ENCODE assay signal across 13 cellular contexts in genomic region chr10:59877191-59877671, GRCh38. TPM values are rescaled to one million over a fixed set of nuclear protein-coding genes. Genes with fewer than 3 reads are reported as not detected.
DNase-seq lines count a peak whose midpoint lies in the region; ATAC-seq, FAIRE-seq and TF ChIP-seq lines count a peak whose summit lies in the region.
"Had no signal": no experiment of that assay in that cellular context is flagged by ENCODE, and none has a peak within 500 bp of the region (broad histone marks: within the 10 kb centered on the region; RNA-seq: fewer than 3 reads in every experiment).

No MANE protein-coding gene starts in this region.

- peaks cover 89% of the 10 kb centered on the region for H3K4me1 Mint-ChIP-seq in activated CD4-positive, alpha-beta T cell treated with anti-CD3 and anti-CD28 coated beads for 36 hours

- DNase-seq in activated CD4-positive, alpha-beta T cell treated with anti-CD3 and anti-CD28 coated beads for 36 hours = peak; percentile 41
- no peak for DNase-seq in activated CD4-positive, alpha-beta T cell treated with anti-CD3 and anti-CD28 coated beads, Interleukin-2, amount 50 U/mL, for 4 hours
- DNase-seq in RWPE2 (ENCODE audit: low spot score) (no peak), endothelial cell of umbilical vein (ENCODE audit: low read depth, low spot score) (peak; percentile 7), trophoblast cell (peak; percentile 56 to 78), MV-4-11 (lab: John Stamatoyannopoulos, UW) (no peak), amygdala (lab: John Stamatoyannopoulos, UW) (no peak), DMS114 treated with DMSO at 0.1 percent for 48 hours (lab: John Stamatoyannopoulos, UW; ENCODE audit: unreplicated experiment) (no peak)
- DNase-seq: 8988T; activated CD4-positive, alpha-beta T cell treated with anti-CD3 and anti-CD28 coated beads, Interleukin-2, amount 50 U/mL, for 1 hour; effector memory CD8-positive, alpha-beta T cell; H7; tibial artery had no signal

- no peak for FAIRE-seq in endothelial cell of umbilical vein (lab: Jason Lieb, UNC)

- H3K27ac Mint-ChIP-seq in activated CD4-positive, alpha-beta T cell treated with anti-CD3 and anti-CD28 coated beads for 36 hours = peak overlapping the region; percentile 79
- H3K27ac Mint-ChIP-seq: effector memory CD8-positive, alpha-beta T cell had no signal

- no peak overlapping the region for H2AFZ ChIP-seq in endothelial cell of umbilical vein (ENCODE audit: low read depth, low read length)
- H2AFZ ChIP-seq in trophoblast cell (ENCODE audit: insufficient read depth, low read length, poor library complexity) = no peak overlapping the region

- no peaks in the 10 kb centered on the region for H3K27me3 ChIP-seq in RWPE2 (ENCODE audit: insufficient read depth, poor library complexity, severe bottlenecking)
- H3K27me3 ChIP-seq in endothelial cell of umbilical vein (ENCODE audit: control insufficient read depth in 2 of 2, insufficient read depth in 2 of 2, low read length in 2 of 2) = no peaks in the 10 kb centered on the region
- no peaks in the 10 kb centered on the region for H3K27me3 ChIP-seq in trophoblast cell (ENCODE audit: insufficient read depth, low read length)
- H3K27me3 ChIP-seq: tibial artery had no signal

- no peak overlapping the region for H3K4me3 ChIP-seq in RWPE2 (ENCODE audit: severe bottlenecking)
- no peak overlapping the region for H3K4me3 ChIP-seq in endothelial cell of umbilical vein (replicated peaks in 1 of 3; ENCODE audit: insufficient read depth in 1 of 3, low read depth in 1 of 3, low read length in 3 of 3)
- H3K4me3 ChIP-seq in trophoblast cell (ENCODE audit: low read depth, low read length) = no peak overlapping the region
- H3K4me3 ChIP-seq: tibial artery had no signal

- no peak overlapping the region for H3K14ac ChIP-seq in trophoblast cell (ENCODE audit: low read length)

- CTCF ChIA-PET in activated CD4-positive, alpha-beta T cell treated with anti-CD3 and anti-CD28 coated beads for 36 hours (lab: Charles Lee) = interaction anchor here (0.9 to 2.0 kb wide), 3 partner anchors 13 to 47 kb away, joined by 4 to 7 read pairs (median 5); partner anchors contain the start of gene CCDC6
- CTCF ChIA-PET in endothelial cell of umbilical vein (lab: Charles Lee) = interaction anchor here (0.8 to 1.0 kb wide), 2 partner anchors 28 to 251 kb away, joined by 3 to 4 read pairs; no protein-coding TSS in a partner anchor

- H3K18ac ChIP-seq in trophoblast cell (ENCODE audit: low read length) = no peak overlapping the region

- H3K9me3 ChIP-seq in RWPE2 (ENCODE audit: severe bottlenecking) (no peaks in the 10 kb centered on the region), endothelial cell of umbilical vein (replicated peaks; ENCODE audit: control insufficient read depth, insufficient read depth, low read length) (no peaks in the 10 kb centered on the region), trophoblast cell (ENCODE audit: insufficient read depth, low read depth, low read length) (no peaks in the 10 kb centered on the region)
- H3K9me3 ChIP-seq: tibial artery had no signal

- H3K4me1 ChIP-seq in RWPE2 (ENCODE audit: insufficient read depth, poor library complexity, severe bottlenecking) (peaks cover 27% of the 10 kb centered on the region), endothelial cell of umbilical vein (ENCODE audit: control insufficient read depth, extremely low read depth, insufficient read depth, low read length) (peaks cover 5% of the 10 kb centered on the region), trophoblast cell (ENCODE audit: control insufficient read depth in 1 of 2, insufficient read depth in 2 of 2, low read length in 2 of 2) (peaks cover 0 to 6% of the 10 kb centered on the region in 2 experiments)

- peaks cover 63% of the 10 kb centered on the region for H3K79me2 ChIP-seq in endothelial cell of umbilical vein (ENCODE audit: control insufficient read depth, insufficient read depth, low read length)
- H3K79me2 ChIP-seq in trophoblast cell (ENCODE audit: control insufficient read depth, insufficient read depth, low read length, poor library complexity) = peaks cover 10% of the 10 kb centered on the region

- TF ChIP-seq POLR2A in endothelial cell of umbilical vein (IDR thresholded peaks at IDR 0.05; ENCODE audit: low read depth, low read length) = no peak

- no peak for TF ChIP-seq CTCF in RWPE2 (IDR thresholded peaks at IDR 0.05; ENCODE audit: poor library complexity, severe bottlenecking)
- TF ChIP-seq CTCF in endothelial cell of umbilical vein (IDR thresholded peaks at IDR 0.05; ENCODE audit: extremely low read depth in 1 of 2, insufficient read depth in 1 of 2, low read depth in 1 of 2, low read length in 2 of 2) = no peak

- no peak overlapping the region for H2AK5ac ChIP-seq in trophoblast cell (ENCODE audit: low read length)

- BruUV-seq in endothelial cell of umbilical vein (replicated peaks; lab: Mats Ljungman, UMichigan) = no TSS peak

- H3K4ac ChIP-seq in trophoblast cell (ENCODE audit: low read depth, low read length) = peak overlapping the region; percentile 80

- no peak overlapping the region for H4K8ac ChIP-seq in trophoblast cell (ENCODE audit: low read depth, low read length)

- ATAC-seq in activated CD4-positive, alpha-beta T cell treated with anti-CD3 and anti-CD28 coated beads for 36 hours = no peak
- ATAC-seq in RWPE2 (ENCODE audit: low read depth) = peak; percentile 64
- ATAC-seq: effector memory CD8-positive, alpha-beta T cell had no signal

- no peak overlapping the region for H3K4me3 Mint-ChIP-seq in activated CD4-positive, alpha-beta T cell treated with anti-CD3 and anti-CD28 coated beads for 36 hours
- H3K4me3 Mint-ChIP-seq: effector memory CD8-positive, alpha-beta T cell had no signal

- no peaks in the 10 kb centered on the region for H3K27me3 Mint-ChIP-seq in activated CD4-positive, alpha-beta T cell treated with anti-CD3 and anti-CD28 coated beads for 36 hours
- H3K27me3 Mint-ChIP-seq: effector memory CD8-positive, alpha-beta T cell had no signal

- peaks cover 1% of the 10 kb centered on the region for H3K79me1 ChIP-seq in trophoblast cell (ENCODE audit: low read length)

- POLR2A ChIA-PET in activated CD4-positive, alpha-beta T cell treated with anti-CD3 and anti-CD28 coated beads for 36 hours (lab: Charles Lee) = interaction anchor here (1.6 kb wide), 1 partner anchor 28 kb away, joined by 5 read pairs; no protein-coding TSS in a partner anchor
- POLR2A ChIA-PET in endothelial cell of umbilical vein (lab: Charles Lee) = interaction anchor here (0.7 kb wide), 1 partner anchor 29 kb away, joined by 4 read pairs; the partner anchor contains the start of gene CCDC6

- H3K23ac ChIP-seq in trophoblast cell (ENCODE audit: low read length) = no peak overlapping the region

- dilution Hi-C loops in endothelial cell of umbilical vein (cut with MboI; ENCODE audit: extremely low pct_ligation_motif_present, low sequenced_read_pairs) = no loop called here

- no peak overlapping the region for H2BK5ac ChIP-seq in trophoblast cell (ENCODE audit: low read depth, low read length, poor library complexity)

- no peak overlapping the region for H2BK120ac ChIP-seq in trophoblast cell (ENCODE audit: insufficient read depth, low read length, poor library complexity)

- peaks cover 4% of the 10 kb centered on the region for H4K20me1 ChIP-seq in endothelial cell of umbilical vein (replicated peaks; ENCODE audit: control insufficient read depth, extremely low read depth, insufficient read depth, low read length)

- no peak overlapping the region for H2BK12ac ChIP-seq in trophoblast cell (ENCODE audit: low read length)

- no CpG with 5 or more reads among the region's 7 CpGs for WGBS in trophoblast cell (ENCODE audit: extremely low coverage, insufficient coverage, insufficient read length)

- H3K36me3 ChIP-seq in RWPE2 (ENCODE audit: low read depth) = no peaks in the 10 kb centered on the region
- H3K36me3 ChIP-seq in endothelial cell of umbilical vein (ENCODE audit: control insufficient read depth in 2 of 2, extremely low read depth in 1 of 2, insufficient read depth in 2 of 2, low read length in 2 of 2) = no peaks in the 10 kb centered on the region
- peaks cover 0 to 2% of the 10 kb centered on the region in 2 experiments for H3K36me3 ChIP-seq in trophoblast cell (ENCODE audit: control insufficient read depth in 1 of 2, insufficient read depth in 2 of 2, low read length in 2 of 2)
- H3K36me3 ChIP-seq: tibial artery had no signal

- H3K27ac ChIP-seq in RWPE2 (ENCODE audit: poor library complexity, severe bottlenecking) = peak overlapping the region; percentile 55
- H3K27ac ChIP-seq in endothelial cell of umbilical vein (ENCODE audit: insufficient read depth, low read depth, low read length) = no peak overlapping the region
- no peak overlapping the region for H3K27ac ChIP-seq in trophoblast cell (ENCODE audit: low read depth, low read length)

- H3K4me2 ChIP-seq in endothelial cell of umbilical vein (ENCODE audit: insufficient read depth, low read length) (no peak overlapping the region), trophoblast cell (ENCODE audit: low read length) (no peak overlapping the region)

- H3K36me3 Mint-ChIP-seq in activated CD4-positive, alpha-beta T cell treated with anti-CD3 and anti-CD28 coated beads for 36 hours (ENCODE audit: low read depth) = peaks cover 30% of the 10 kb centered on the region

- H3K9me1 ChIP-seq in endothelial cell of umbilical vein (replicated peaks; ENCODE audit: control insufficient read depth, extremely low read depth, insufficient read depth, low read length) = no peaks in the 10 kb centered on the region

- intact Hi-C loops in activated CD4-positive, alpha-beta T cell treated with anti-CD3 and anti-CD28 coated beads for 36 hours (cut with DNase I, micrococcal nuclease) = loop anchor here in 1 of 2 experiments (10.0 kb wide), 1 partner anchor 698 kb away; no protein-coding TSS in a partner anchor
- intact Hi-C loops in endothelial cell of umbilical vein (cut with micrococcal nuclease) = no loop called here

- H4K12ac ChIP-seq in trophoblast cell (ENCODE audit: low read depth, low read length) = no peak overlapping the region

- H3K9me3 Mint-ChIP-seq in activated CD4-positive, alpha-beta T cell treated with anti-CD3 and anti-CD28 coated beads for 36 hours (ENCODE audit: low read depth) = no peaks in the 10 kb centered on the region
- H3K9me3 Mint-ChIP-seq: effector memory CD8-positive, alpha-beta T cell had no signal

- H4K91ac ChIP-seq in trophoblast cell (ENCODE audit: low read depth, low read length) = no peak overlapping the region

- no peak overlapping the region for H3K9ac ChIP-seq in endothelial cell of umbilical vein (replicated peaks; ENCODE audit: extremely low read depth, insufficient read depth, low read length)
- H3K9ac ChIP-seq in trophoblast cell (ENCODE audit: low read length) = no peak overlapping the region

RNA-seq across cellular contexts. Expression of gene CCDC6, which starts 29.1 kb away (rescaled TPM):
- 10 to 100 TPM; 49.7 to 53.0 TPM for total RNA-seq in activated CD4-positive, alpha-beta T cell treated with anti-CD3 and anti-CD28 coated beads for 36 hours
- total RNA-seq in endothelial cell of umbilical vein = 36.8 TPM in 2 replicates
- polyA plus RNA-seq in endothelial cell of umbilical vein = 15.7 and 16.8 TPM in 2 replicates
- 16.3 and 16.5 TPM in 2 replicates for polyA plus RNA-seq in endothelial cell of umbilical vein (2011; cell fraction: cytosol; rRNA removed)
- 12.9 and 14.3 TPM in 2 replicates for polyA plus RNA-seq in endothelial cell of umbilical vein (2011; cell fraction: nucleus; rRNA removed)
- polyA plus RNA-seq in endothelial cell of umbilical vein (2012) = 21.7 and 28.4 TPM in 2 replicates
- 37.8 and 45.7 TPM in 2 replicates for polyA minus RNA-seq in endothelial cell of umbilical vein
- 32.4 TPM for polyA minus RNA-seq in endothelial cell of umbilical vein (2011; cell fraction: cytosol; rRNA and poly(A)+ RNA removed)
- polyA minus RNA-seq in endothelial cell of umbilical vein (2011; cell fraction: nucleus; rRNA and poly(A)+ RNA removed) = 23.0 and 30.5 TPM in 2 replicates
- 55.8 and 56.4 TPM in 2 replicates for polyA plus RNA-seq in trophoblast cell (2013)

Comparison
In these comparisons a context has a peak if more than half of its experiments do, and no peak if none do; other contexts are left out.
1. DNase-seq: peak in activated CD4-positive, alpha-beta T cell treated with anti-CD3 and anti-CD28 coated beads for 36 hours (single experiment), endothelial cell of umbilical vein (single experiment) and trophoblast cell (2 of 2); none in activated CD4-positive, alpha-beta T cell treated with anti-CD3 and anti-CD28 coated beads, Interleukin-2, amount 50 U/mL, for 4 hours (0 of 2), RWPE2 (single experiment), MV-4-11 (single experiment), amygdala (0 of 56) and DMS114 treated with DMSO at 0.1 percent for 48 hours (single experiment).